15 cellular contexts compared by ENCODE assay signal in the genomic region with DNA sequence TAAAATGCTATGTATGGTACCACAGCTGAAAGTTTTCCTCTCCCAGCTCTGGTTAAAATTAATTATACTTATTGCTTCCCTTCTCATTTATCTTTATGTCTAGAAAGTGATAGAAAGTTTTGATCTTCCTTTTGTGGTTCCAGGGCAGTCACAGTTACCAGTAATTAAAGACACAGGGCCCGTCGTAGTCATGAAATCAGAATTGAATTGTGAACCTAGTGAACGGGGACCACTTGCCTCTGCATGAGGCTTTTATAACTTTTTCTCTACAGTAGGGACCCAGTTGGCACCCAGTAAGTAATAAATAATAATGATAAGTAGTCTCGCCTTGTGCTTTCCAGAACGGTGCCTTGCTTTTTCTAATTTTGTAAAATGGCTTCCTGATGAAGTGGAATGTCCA.
A peak's percentile ranks its signal among the peaks of the same experiment; 100 is the strongest.
DNase-seq lines count a peak whose midpoint lies in the region; ATAC-seq lines count a peak whose summit lies in the region.
"Had no signal": no experiment of that assay in that cellular context is flagged by ENCODE, and none has a peak within 500 bp of the region (broad histone marks: within the 10 kb centered on the region; RNA-seq: fewer than 3 reads in every experiment).

No MANE protein-coding gene starts in this region.

- WGBS in neuronal stem cell (ENCODE audit: extremely low coverage in 2 of 2, insufficient read length in 2 of 2, insufficient replicate concordance in 1 of 2), 2 donors = no CpG with 5 or more reads among the region's 5 CpGs

- no peak overlapping the region for H3K9ac ChIP-seq in neuronal stem cell (ENCODE audit: low read depth, low read length, poor library complexity)
- H3K9ac ChIP-seq: KMS-11 had no signal

- peaks cover 44% of the 10 kb centered on the region for H3K4me1 Mint-ChIP-seq in activated T-cell treated with anti-CD3 and anti-CD28 coated beads, Interleukin-2, amount 50 U/mL, for 4 hours (ENCODE audit: low read depth)
- peaks cover 23% of the 10 kb centered on the region for H3K4me1 Mint-ChIP-seq in T-helper 17 cell
- H3K4me1 Mint-ChIP-seq in activated T-helper 1 cell treated with anti-CD3 and anti-CD28 coated beads, Interleukin-12 subunit alpha, Interleukin-12 subunit beta, Interleukin-2, Interleukin-4 antibody, amounts not matched to agents 30 ng/mL and 10 ng/mL and 1 ng/mL, durations not matched to agents 14 hours and 24 hours and 36 hours (ENCODE audit: low read depth) = peaks cover 89% of the 10 kb centered on the region

- no peak overlapping the region for H3K14ac ChIP-seq in neuronal stem cell (ENCODE audit: low read length)

- no peaks in the 10 kb centered on the region for H3K27me3 ChIP-seq in neuronal stem cell (ENCODE audit: control insufficient read depth in 3 of 3, insufficient read depth in 3 of 3, low read depth in 1 of 3, low read length in 3 of 3)

- H3K23ac ChIP-seq in neuronal stem cell (ENCODE audit: low read depth, low read length, poor library complexity) = no peak overlapping the region

- no peak overlapping the region for H3K4ac ChIP-seq in neuronal stem cell (ENCODE audit: low read length)

- H2BK5ac ChIP-seq in neuronal stem cell (ENCODE audit: low read length) = no peak overlapping the region

- H3K4me3 Mint-ChIP-seq in activated T-cell treated with anti-CD3 and anti-CD28 coated beads, Interleukin-2, amount 50 U/mL, for 4 hours = no peak overlapping the region
- no peak overlapping the region for H3K4me3 Mint-ChIP-seq in T-helper 17 cell
- peak overlapping the region; percentile 56 for H3K4me3 Mint-ChIP-seq in activated T-helper 1 cell treated with anti-CD3 and anti-CD28 coated beads, Interleukin-12 subunit alpha, Interleukin-12 subunit beta, Interleukin-2, Interleukin-4 antibody, amounts not matched to agents 30 ng/mL and 10 ng/mL and 1 ng/mL, durations not matched to agents 14 hours and 24 hours and 36 hours
- H3K4me3 Mint-ChIP-seq: CD14-positive monocyte had no signal

- no peaks in the 10 kb centered on the region for H3K36me3 ChIP-seq in neuronal stem cell (replicated peaks in 1 of 2; ENCODE audit: control insufficient read depth in 2 of 2, insufficient read depth in 2 of 2, low read length in 2 of 2)

- no peaks in the 10 kb centered on the region for H3K79me1 ChIP-seq in neuronal stem cell (ENCODE audit: low read depth, low read length)

- H3K27ac Mint-ChIP-seq in T-helper 17 cell = peak overlapping the region; percentile 54
- H3K27ac Mint-ChIP-seq in activated T-helper 1 cell treated with anti-CD3 and anti-CD28 coated beads, Interleukin-12 subunit alpha, Interleukin-12 subunit beta, Interleukin-2, Interleukin-4 antibody, amounts not matched to agents 30 ng/mL and 10 ng/mL and 1 ng/mL, durations not matched to agents 14 hours and 24 hours and 36 hours = peak overlapping the region; percentile 81
- H3K27ac Mint-ChIP-seq: CD14-positive monocyte had no signal

- no peak overlapping the region for H2BK12ac ChIP-seq in neuronal stem cell (ENCODE audit: low read length)

- peak overlapping the region; percentile 23 for H3K4me2 ChIP-seq in neuronal stem cell (ENCODE audit: insufficient read depth, low read length, poor library complexity, severe bottlenecking)
- H3K4me2 ChIP-seq: KMS-11 had no signal

- H3K27me3 Mint-ChIP-seq in activated T-cell treated with anti-CD3 and anti-CD28 coated beads, Interleukin-2, amount 50 U/mL, for 4 hours (ENCODE audit: low read depth) = no peaks in the 10 kb centered on the region
- H3K27me3 Mint-ChIP-seq in T-helper 17 cell = no peaks in the 10 kb centered on the region
- no peaks in the 10 kb centered on the region for H3K27me3 Mint-ChIP-seq in activated T-helper 1 cell treated with anti-CD3 and anti-CD28 coated beads, Interleukin-12 subunit alpha, Interleukin-12 subunit beta, Interleukin-2, Interleukin-4 antibody, amounts not matched to agents 30 ng/mL and 10 ng/mL and 1 ng/mL, durations not matched to agents 14 hours and 24 hours and 36 hours (ENCODE audit: insufficient read depth)

- H3K4me3 ChIP-seq in neuronal stem cell (ENCODE audit: low read length in 2 of 2) = no peak overlapping the region

- H3K9me3 ChIP-seq in T-helper 17 cell (ENCODE audit: control insufficient read depth, low read length, poor library complexity, severe bottlenecking) = no peaks in the 10 kb centered on the region
- H3K9me3 ChIP-seq in neuronal stem cell (replicated peaks in 1 of 2; ENCODE audit: control insufficient read depth in 2 of 2, insufficient read depth in 1 of 2, low read depth in 1 of 2, low read length in 2 of 2) = no peaks in the 10 kb centered on the region
- H3K9me3 ChIP-seq: Caco-2 had no signal

- H3K18ac ChIP-seq in neuronal stem cell (ENCODE audit: low read length) = no peak overlapping the region

- no peak overlapping the region for H4K8ac ChIP-seq in neuronal stem cell (ENCODE audit: low read depth, low read length)

- H2BK120ac ChIP-seq in neuronal stem cell (ENCODE audit: low read depth, low read length) = no peak overlapping the region

- H4K91ac ChIP-seq in neuronal stem cell (ENCODE audit: low read depth, low read length, poor library complexity) = no peak overlapping the region

- no peak overlapping the region for H2BK15ac ChIP-seq in neuronal stem cell (ENCODE audit: low read length)

- H2AK5ac ChIP-seq in neuronal stem cell (ENCODE audit: low read depth, low read length) = no peak overlapping the region

- DNase-seq in activated T-cell treated with anti-CD3 and anti-CD28 coated beads, Interleukin-2, amount 50 U/mL, for 4 hours = no peak
- no peak for DNase-seq in activated T-cell treated with anti-CD3 and anti-CD28 coated beads, Interleukin-2, amount 50 U/mL, for 1 hour
- DNase-seq in T-helper 17 cell (no peak), neuronal stem cell (ENCODE audit: low spot score) (no peak), NCI-H2227 (lab: John Stamatoyannopoulos, UW; ENCODE audit: unreplicated experiment) (no peak), NCI-H1048 (lab: John Stamatoyannopoulos, UW) (no peak), C1 segment of cervical spinal cord (lab: John Stamatoyannopoulos, UW) (no peak)
- DNase-seq in activated T-helper 1 cell treated with anti-CD3 and anti-CD28 coated beads, Interleukin-12 subunit alpha, Interleukin-12 subunit beta, Interleukin-2, Interleukin-4 antibody, amounts not matched to agents 30 ng/mL and 10 ng/mL and 1 ng/mL, durations not matched to agents 14 hours and 24 hours and 36 hours (ENCODE audit: low spot score) = no peak
- DNase-seq: Caco-2, EL, NCI-H1092 treated with DMSO at 0.1 percent for 48 hours, NCI-H2081 treated with DMSO at 0.1 percent for 48 hours, NCI-H510A treated with DMSO at 0.1 percent for 48 hours had no signal

- H2AFZ ChIP-seq in neuronal stem cell (ENCODE audit: low read length) = no peak overlapping the region

- H3K9me3 Mint-ChIP-seq in activated T-cell treated with anti-CD3 and anti-CD28 coated beads, Interleukin-2, amount 50 U/mL, for 4 hours = peaks cover under 1% of the 10 kb centered on the region
- peaks cover 15% of the 10 kb centered on the region for H3K9me3 Mint-ChIP-seq in activated T-helper 1 cell treated with anti-CD3 and anti-CD28 coated beads, Interleukin-12 subunit alpha, Interleukin-12 subunit beta, Interleukin-2, Interleukin-4 antibody, amounts not matched to agents 30 ng/mL and 10 ng/mL and 1 ng/mL, durations not matched to agents 14 hours and 24 hours and 36 hours

- intact Hi-C loops in activated T-helper 1 cell treated with anti-CD3 and anti-CD28 coated beads, Interleukin-12 subunit alpha, Interleukin-12 subunit beta, Interleukin-2, Interleukin-4 antibody, amounts not matched to agents 30 ng/mL and 10 ng/mL and 1 ng/mL, durations not matched to agents 14 hours and 24 hours and 36 hours (cut with micrococcal nuclease) = no loop called here

- no peaks in the 10 kb centered on the region for H3K36me3 Mint-ChIP-seq in activated T-cell treated with anti-CD3 and anti-CD28 coated beads, Interleukin-2, amount 50 U/mL, for 4 hours (ENCODE audit: insufficient read depth)
- H3K36me3 Mint-ChIP-seq in T-helper 17 cell (ENCODE audit: low read depth) = no peaks in the 10 kb centered on the region
- peaks cover 23% of the 10 kb centered on the region for H3K36me3 Mint-ChIP-seq in activated T-helper 1 cell treated with anti-CD3 and anti-CD28 coated beads, Interleukin-12 subunit alpha, Interleukin-12 subunit beta, Interleukin-2, Interleukin-4 antibody, amounts not matched to agents 30 ng/mL and 10 ng/mL and 1 ng/mL, durations not matched to agents 14 hours and 24 hours and 36 hours (ENCODE audit: low read depth)
- H3K36me3 Mint-ChIP-seq: CD14-positive monocyte had no signal

- no peaks in the 10 kb centered on the region for H3K4me1 ChIP-seq in neuronal stem cell (ENCODE audit: control insufficient read depth in 2 of 2, insufficient read depth in 1 of 2, low read depth in 1 of 2, low read length in 2 of 2)

- no peak overlapping the region for H3K27ac ChIP-seq in neuronal stem cell (replicated peaks; ENCODE audit: low read length)
- H3K27ac ChIP-seq: KMS-11 had no signal

- peak; percentile 39 to 43 for ATAC-seq in activated T-cell treated with anti-CD3 and anti-CD28 coated beads, Interleukin-2, amount 50 U/mL, for 4 hours
- no peak for ATAC-seq in T-helper 17 cell
